In the genomic region with DNA sequence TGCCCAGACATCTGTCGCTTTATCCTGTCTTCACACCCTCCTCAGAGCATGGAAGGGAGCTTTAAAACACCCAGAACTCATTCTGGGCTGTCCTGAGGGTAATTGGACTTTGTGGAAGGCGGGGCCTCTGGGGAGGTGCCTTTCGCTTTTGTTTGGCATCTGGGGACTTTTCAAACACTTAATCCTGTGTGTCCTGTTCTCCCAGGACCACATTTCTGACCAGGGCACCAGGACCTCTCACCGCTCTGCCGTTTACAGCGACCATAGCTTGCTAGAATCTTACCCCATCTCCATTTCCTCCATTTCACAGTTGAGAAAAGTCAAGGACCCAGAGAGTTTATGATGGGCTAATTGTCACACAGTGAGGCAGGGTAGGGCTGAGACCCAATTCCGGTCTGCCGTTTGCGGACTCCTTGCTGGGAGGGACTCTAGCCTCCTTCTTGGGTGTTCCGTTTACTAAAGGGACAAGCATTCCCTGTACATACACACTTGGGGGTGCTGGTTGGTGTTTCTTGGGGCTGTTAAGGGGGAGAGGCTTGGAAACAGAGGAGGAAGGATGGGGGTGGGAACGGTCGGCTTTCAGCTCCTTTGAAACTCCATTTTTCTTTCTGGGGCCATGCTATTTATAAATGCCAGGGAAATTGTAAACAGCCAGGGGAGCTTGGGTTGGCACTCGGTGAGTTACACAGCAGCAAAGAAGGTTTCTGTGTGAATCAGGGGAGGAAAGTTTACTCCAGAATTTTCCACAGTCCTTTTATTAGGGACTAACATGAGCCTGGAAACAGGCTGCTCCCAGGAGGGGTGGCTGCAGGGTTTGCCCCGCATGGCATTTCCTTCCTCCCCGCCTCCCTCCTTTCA, we compare ENCODE assay signal across 8 cellular contexts. TPM values are rescaled to one million over a fixed set of nuclear protein-coding genes. Genes with fewer than 3 reads are reported as not detected.
A peak's percentile ranks its signal among the peaks of the same experiment; 100 is the strongest.
DNase-seq lines count a peak whose midpoint lies in the region; ATAC-seq and TF ChIP-seq lines count a peak whose summit lies in the region.

No MANE protein-coding gene starts in this region.

- peak overlapping the region; percentile 90 for H3K4me3 Mint-ChIP-seq in nephron progenitor cell

- H3K9me3 Mint-ChIP-seq in nephron progenitor cell = no peaks in the 10 kb centered on the region

- peak; percentile 37 for DNase-seq in OCI-M1 (lab: John Stamatoyannopoulos, UW)
- no peak for DNase-seq in esophagus muscularis mucosa (ENCODE audit: extremely low spot score)
- no peak for DNase-seq in nephron progenitor cell
- no peak for DNase-seq in NCI-H510A treated with DMSO at 0.1 percent for 48 hours (lab: John Stamatoyannopoulos, UW)
- DNase-seq in stimulated activated CD4-positive, alpha-beta T cell treated with anti-CD3 and anti-CD28 coated beads, Interleukin-2, amount 100 ng/mL, for 48 hours = no peak
- DNase-seq in NCI-H2227 (lab: John Stamatoyannopoulos, UW; ENCODE audit: unreplicated experiment) = no peak
- no peak for DNase-seq in D341Med (ENCODE audit: low spot score)

- no peak for TF ChIP-seq POLR2A in esophagus muscularis mucosa (IDR thresholded peaks at IDR 0.05; ENCODE audit: low read depth)

- 7% methylated on average over 14 of the region's 15 CpGs for WGBS in esophagus muscularis mucosa

- no peak for TF ChIP-seq CTCF in esophagus muscularis mucosa (IDR thresholded peaks at IDR 0.05)
- TF ChIP-seq CTCF in nephron progenitor cell (IDR thresholded peaks at IDR 0.05) = no peak

- no peaks in the 10 kb centered on the region for H3K36me3 Mint-ChIP-seq in nephron progenitor cell (ENCODE audit: low read depth)

- no peak for TF ChIP-seq EP300 in esophagus muscularis mucosa (IDR thresholded peaks at IDR 0.05)

- ATAC-seq in GM21717 (IDR thresholded peaks at IDR 0.05; ENCODE audit: unreplicated experiment) = peak; percentile 15

- H3K27me3 Mint-ChIP-seq in nephron progenitor cell (ENCODE audit: low read depth, poor library complexity) = peaks cover 23% of the 10 kb centered on the region

- H3K4me1 Mint-ChIP-seq in nephron progenitor cell = peaks cover 61% of the 10 kb centered on the region

- peak overlapping the region; percentile 94 to 99 (median 96) for H3K27ac ChIP-seq in esophagus muscularis mucosa (replicated peaks in 1 of 4)

- intact Hi-C loops in esophagus muscularis mucosa (cut with DNase I) = loop anchor here (5.0 kb wide), 1 partner anchor 103 kb away; the partner anchor contains the start of gene STOM

- no peak overlapping the region for H3K27ac Mint-ChIP-seq in nephron progenitor cell

- H3K9me3 ChIP-seq in esophagus muscularis mucosa = no peaks in the 10 kb centered on the region

- no peaks in the 10 kb centered on the region for H3K36me3 ChIP-seq in esophagus muscularis mucosa

- H3K27me3 ChIP-seq in esophagus muscularis mucosa = no peaks in the 10 kb centered on the region

- peaks cover 60 to 79% (median 73%) of the 10 kb centered on the region in 4 donors for H3K4me1 ChIP-seq in esophagus muscularis mucosa

- peak overlapping the region; percentile 79 to 94 (median 88) for H3K4me3 ChIP-seq in esophagus muscularis mucosa

RNA-seq across cellular contexts. Expression of gene GSN, which starts 1.3 kb away (rescaled TPM):
- 1,000 to 10,000 TPM; 2,509 to 3,811 (median 3,170) TPM for total RNA-seq in esophagus muscularis mucosa
